In genomic region chr17:72745241-72745640, GRCh38 we compare ENCODE assay signal across 34 cellular contexts.
"Had no signal": no experiment of that assay in that cellular context is flagged by ENCODE, and none has a peak within 500 bp of the region (broad histone marks: within the 10 kb centered on the region; RNA-seq: fewer than 3 reads in every experiment).

No MANE protein-coding gene starts in this region.

- H3K4me3 ChIP-seq: MG63 had no signal

- DNase-seq: Karpas-422, Kasumi-1, KG1, MG63, MM.1S, MV-4-11, NCI-H1048, NCI-H1092, NCI-H1092 treated with DMSO at 0.1 percent for 48 hours, NCI-H1105, NCI-H1105 treated with DMSO at 0.1 percent for 48 hours, NCI-H1417, NCI-H1417 treated with DMSO at 0.1 percent for 48 hours, NCI-H1436, NCI-H1436 treated with DMSO at 0.1 percent for 48 hours, NCI-H146, NCI-H1694, NCI-H1694 treated with DMSO at 0.1 percent for 48 hours, NCI-H187, NCI-H187 treated with DMSO at 0.1 percent for 48 hours, NCI-H1930, NCI-H2029, NCI-H2029 treated with DMSO at 0.1 percent for 48 hours, NCI-H2081, NCI-H2081 treated with DMSO at 0.1 percent for 48 hours, NCI-H2107, NCI-H2171, NCI-H2171 treated with DMSO at 0.1 percent for 48 hours, NCI-H2227 treated with DMSO at 0.1 percent for 48 hours, NCI-H226, NCI-H345, NCI-H446, NCI-H446 treated with DMSO at 0.1 percent for 48 hours had no signal

- H3K27ac ChIP-seq: KMS-11 had no signal

- H3K9ac ChIP-seq: KMS-11 had no signal

- H3K36me3 ChIP-seq: MG63 had no signal

- H3K9me3 ChIP-seq: MG63 had no signal

- H3K4me2 ChIP-seq: KMS-11 had no signal

- H3K27me3 ChIP-seq: MG63 had no signal
